In the genomic region with DNA sequence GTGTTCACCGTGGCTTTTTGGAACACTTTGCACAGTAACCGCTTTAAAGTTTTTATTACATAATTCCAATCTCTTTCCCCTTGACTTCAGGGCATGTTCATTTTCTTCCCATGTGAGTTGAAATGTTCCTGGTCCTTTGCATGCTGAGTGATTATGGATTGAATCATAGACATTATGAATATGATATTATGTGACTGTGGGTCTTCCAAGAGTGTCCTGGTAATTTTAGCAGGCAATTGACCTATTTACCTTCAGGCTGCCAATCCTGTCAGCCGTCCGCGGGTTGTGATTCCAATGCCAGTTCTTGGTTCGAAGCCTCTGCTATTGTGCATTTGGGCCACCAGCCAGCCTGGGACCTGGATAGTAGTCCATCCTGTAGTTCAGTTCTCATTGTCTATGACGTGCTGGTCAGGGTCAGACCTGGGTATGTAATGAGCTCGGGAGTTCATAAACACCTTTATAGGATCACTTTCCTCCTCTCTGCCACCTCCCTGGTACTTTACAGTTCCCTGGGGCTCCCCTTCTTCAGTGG, we compare ENCODE assay signal across 21 cellular contexts. TPM values are rescaled to one million over a fixed set of nuclear protein-coding genes. Genes with fewer than 3 reads are reported as not detected.
DNase-seq lines count a peak whose midpoint lies in the region; ATAC-seq and TF ChIP-seq lines count a peak whose summit lies in the region.
"Had no signal": no experiment of that assay in that cellular context is flagged by ENCODE, and none has a peak within 500 bp of the region (broad histone marks: within the 10 kb centered on the region; RNA-seq: fewer than 3 reads in every experiment).

No MANE protein-coding gene starts in this region.

- H3K4me2 ChIP-seq in BLaER1 = peak overlapping the region; percentile 56
- H3K4me2 ChIP-seq: A549 had no signal

- no peaks in the 10 kb centered on the region for H3K36me3 ChIP-seq in right atrium auricular region
- H3K36me3 ChIP-seq in BLaER1 = no peaks in the 10 kb centered on the region
- no peaks in the 10 kb centered on the region for H3K36me3 ChIP-seq in left ventricle myocardium inferior
- H3K36me3 ChIP-seq in psoas muscle (ENCODE audit: insufficient read depth in 1 of 2, low read depth in 1 of 2) = no peaks in the 10 kb centered on the region
- no peaks in the 10 kb centered on the region for H3K36me3 ChIP-seq in BE2C

- H3K9ac ChIP-seq in BLaER1 = no peak overlapping the region
- H3K9ac ChIP-seq: GM23248 had no signal

- H3K9me3 ChIP-seq in right atrium auricular region (no peaks in the 10 kb centered on the region), BLaER1 (no peaks in the 10 kb centered on the region), left ventricle myocardium inferior (replicated peaks) (no peaks in the 10 kb centered on the region), psoas muscle (no peaks in the 10 kb centered on the region), BE2C (no peaks in the 10 kb centered on the region)
- H3K9me3 ChIP-seq: A549 had no signal

- TF ChIP-seq CTCF in right atrium auricular region (IDR thresholded peaks at IDR 0.05) = no peak
- no peak for TF ChIP-seq CTCF in left ventricle myocardium inferior (IDR thresholded peaks at IDR 0.05; ENCODE audit: borderline replicate concordance)
- no peak for TF ChIP-seq CTCF in psoas muscle (IDR thresholded peaks at IDR 0.05)
- TF ChIP-seq CTCF in BE2C (IDR thresholded peaks at IDR 0.05; ENCODE audit: low read depth, low read length) = no peak

- no peak overlapping the region for H3K4me3 ChIP-seq in right atrium auricular region
- H3K4me3 ChIP-seq in BLaER1 = no peak overlapping the region
- H3K4me3 ChIP-seq in left ventricle myocardium inferior = no peak overlapping the region
- H3K4me3 ChIP-seq in psoas muscle = no peak overlapping the region
- no peak overlapping the region for H3K4me3 ChIP-seq in BE2C (ENCODE audit: low read depth, low read length)
- H3K4me3 ChIP-seq: A549, GM12878, GM23248 had no signal

- intact Hi-C loops in Right ventricle myocardium inferior (cut with DNase I) = no loop called here
- intact Hi-C loops in left ventricle myocardium inferior (cut with micrococcal nuclease) = no loop called here
- intact Hi-C loops in psoas muscle (cut with DNase I) = no loop called here

- 34 to 55% (median 37%) methylated on average over 8 of the region's 8 CpGs for WGBS in psoas muscle, 3 donors

- no peak for DNase-seq in Right ventricle myocardium inferior (ENCODE audit: missing footprints)
- no peak for DNase-seq in right atrium auricular region (ENCODE audit: low spot score)
- peak; percentile 43 for DNase-seq in left ventricle myocardium inferior
- no peak for DNase-seq in psoas muscle
- DNase-seq in BE2C = no peak
- DNase-seq in MV-4-11 (lab: John Stamatoyannopoulos, UW) = no peak
- DNase-seq: ACHN; AML-193; CD4-positive, alpha-beta T cell; CD8-positive, alpha-beta memory T cell; DMS 273 treated with DMSO at 0.1 percent for 48 hours; DMS79; EL; GDM1; GM23248; H7; HCEC 1CT had no signal

- H4K20me1 ChIP-seq in BLaER1 = no peaks in the 10 kb centered on the region

- no peaks in the 10 kb centered on the region for H3K27me3 ChIP-seq in right atrium auricular region
- no peaks in the 10 kb centered on the region for H3K27me3 ChIP-seq in BLaER1
- H3K27me3 ChIP-seq in left ventricle myocardium inferior (ENCODE audit: low read depth) = no peaks in the 10 kb centered on the region
- no peaks in the 10 kb centered on the region for H3K27me3 ChIP-seq in psoas muscle (ENCODE audit: insufficient read depth in 3 of 3, low read length in 2 of 3)
- H3K27me3 ChIP-seq in BE2C = no peaks in the 10 kb centered on the region; the same call in 1 of the 2 replicates

- H3K4me1 ChIP-seq in right atrium auricular region = peaks cover 0 to 13% of the 10 kb centered on the region in 2 donors
- H3K4me1 ChIP-seq in BLaER1 = peaks cover 18% of the 10 kb centered on the region
- peaks cover 19% of the 10 kb centered on the region for H3K4me1 ChIP-seq in left ventricle myocardium inferior
- no peaks in the 10 kb centered on the region for H3K4me1 ChIP-seq in psoas muscle
- H3K4me1 ChIP-seq in BE2C = no peaks in the 10 kb centered on the region

- ATAC-seq in Right ventricle myocardium inferior (peak; percentile 64), psoas muscle (peak in 3 of 4 donors; percentile 28 to 70 (median 56))
- ATAC-seq: A549, GM12878 had no signal

- H3K27ac ChIP-seq in right atrium auricular region (peak overlapping the region in 1 of 2 donors; percentile 7), BLaER1 (no peak overlapping the region), left ventricle myocardium inferior (replicated peaks) (peak overlapping the region; percentile 50), psoas muscle (no peak overlapping the region)
- H3K27ac ChIP-seq: 22Rv1, A549, GM23248 had no signal

RNA-seq across cellular contexts. Expression of a gene that starts 32.6 kb away (rescaled TPM):
- 6.5 TPM for total RNA-seq in Right ventricle myocardium inferior
- total RNA-seq in right atrium auricular region = 1 to 10 TPM; 1.1 to 5.3 TPM
- total RNA-seq in left ventricle myocardium inferior = 5.1 TPM
- 10 to 100 TPM in 3 of 4 donors, 1 to 10 TPM in 1; 4.8 to 19.2 (median 15.9) TPM for total RNA-seq in psoas muscle
- polyA plus RNA-seq in psoas muscle = 1 to 10 TPM; 4.5 to 6.8 (median 6.2) TPM
- 34.4 TPM for polyA plus RNA-seq in BE2C (2012; ENCODE audit: insufficient read depth, insufficient read length, low read depth)
